23 cellular contexts compared by ENCODE assay signal in genomic region chr11:27812341-27812740, GRCh38.
A peak's percentile ranks its signal among the peaks of the same experiment; 100 is the strongest.
DNase-seq lines count a peak whose midpoint lies in the region; ATAC-seq and TF ChIP-seq lines count a peak whose summit lies in the region.
"Had no signal": no experiment of that assay in that cellular context is flagged by ENCODE, and none has a peak within 500 bp of the region (broad histone marks: within the 10 kb centered on the region; RNA-seq: fewer than 3 reads in every experiment).

No MANE protein-coding gene starts in this region.

- in situ Hi-C loops in brain microvascular endothelial cell (cut with HindIII; ENCODE audit: low pct_ligation_motif_present, low sequenced_read_pairs): no loop called here
- in situ Hi-C loops in KBM-7 (cut with MboI; ENCODE audit: low pct_unique_long_range_greater_than_20kb, low sequenced_read_pairs): no loop called here

- no peak overlapping the region for H3K27ac ChIP-seq in brain microvascular endothelial cell
- H3K27ac ChIP-seq: cardiac muscle cell, coronary artery, testis had no signal

- no peaks in the 10 kb centered on the region for H3K27me3 ChIP-seq in brain microvascular endothelial cell (replicated peaks)
- H3K27me3 ChIP-seq: cardiac muscle cell, testis had no signal

- no peak for ATAC-seq in HG02610 (IDR thresholded peaks at IDR 0.05; ENCODE audit: unreplicated experiment)
- ATAC-seq: effector memory CD8-positive, alpha-beta T cell; stimulated activated naive CD8-positive, alpha-beta T cell treated with anti-CD3 and anti-CD28 coated beads, Interleukin-15, Interleukin-2, amounts not matched to agents 100 U/mL and 50 U/mL, for 24 hours had no signal

- TF ChIP-seq CTCF in brain microvascular endothelial cell (IDR thresholded peaks at IDR 0.05; ENCODE audit: low read depth, low read length, missing control alignments): no peak
- no peak for TF ChIP-seq CTCF in retinal pigment epithelial cell (conservative IDR thresholded peaks at IDR 0.05; ENCODE audit: low read depth, low read length)

- DNase-seq in HCEC 1CT (peak; percentile 10), NCI-H446 treated with DMSO at 0.1 percent for 48 hours (lab: John Stamatoyannopoulos, UW) (peak; percentile 16), brain microvascular endothelial cell (peak; percentile 13), retinal pigment epithelial cell (ENCODE audit: low read depth) (peak; percentile 51), NCI-H510A (lab: John Stamatoyannopoulos, UW) (no peak), KBM-7 (no peak)
- DNase-seq: activated CD4-positive, alpha-beta memory T cell treated with anti-CD3 and anti-CD28 coated beads, Interleukin-2, amount 10 ng/mL, durations not matched to agents 7 days and 5 days; activated CD8-positive, alpha-beta memory T cell treated with anti-CD3 and anti-CD28 coated beads, Interleukin-2, amount 50 U/mL, for 48 hours; activated naive CD4-positive, alpha-beta T cell treated with anti-CD3 and anti-CD28 coated beads, Interleukin-2, amount 50 U/mL, for 16 hours; effector memory CD8-positive, alpha-beta T cell; erythroblast; foreskin melanocyte; KG1; mesenchymal stem cell; NCI-H1694; NCI-H526 treated with DMSO at 0.1 percent for 48 hours; posterior cingulate gyrus; stimulated activated naive CD8-positive, alpha-beta T cell treated with anti-CD3 and anti-CD28 coated beads, Interleukin-15, Interleukin-2, amounts not matched to agents 100 U/mL and 50 U/mL, for 24 hours; T-helper 1 cell; testis had no signal

- H3K4me3 ChIP-seq in brain microvascular endothelial cell (ENCODE audit: low read depth, low read length): no peak overlapping the region
- no peak overlapping the region for H3K4me3 ChIP-seq in retinal pigment epithelial cell (ENCODE audit: low read length)
- H3K4me3 ChIP-seq: cardiac muscle cell, coronary artery, testis had no signal

- no peaks in the 10 kb centered on the region for H3K36me3 ChIP-seq in brain microvascular endothelial cell (replicated peaks)
- H3K36me3 ChIP-seq: cardiac muscle cell had no signal

Comparison
In these comparisons a context has a peak if more than half of its experiments do, and no peak if none do; other contexts are left out.
1. DNase-seq: peak in HCEC 1CT (single experiment), NCI-H446 treated with DMSO at 0.1 percent for 48 hours (single experiment), brain microvascular endothelial cell (single experiment) and retinal pigment epithelial cell (single experiment); none in NCI-H510A (single experiment) and KBM-7 (single experiment).